8 cellular contexts compared by ENCODE assay signal in the genomic region with DNA sequence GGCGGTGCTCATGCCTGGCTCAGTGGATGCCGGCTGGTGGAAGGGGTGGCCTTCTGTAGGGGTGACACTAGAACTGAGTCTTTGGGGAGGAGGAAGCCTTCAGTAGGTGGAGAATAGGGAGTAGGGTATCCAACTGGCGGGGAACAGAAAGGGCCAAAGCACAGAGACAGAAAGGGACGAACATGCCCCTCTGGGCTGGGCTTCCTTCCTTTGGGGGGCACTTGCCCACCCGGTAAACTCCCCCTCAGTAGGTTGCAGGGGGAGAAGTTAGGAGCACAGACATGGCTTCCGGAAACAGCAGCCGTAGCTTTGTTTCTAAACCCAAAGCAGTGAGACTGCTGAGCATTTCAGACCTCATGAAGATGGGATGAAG. TPM values are rescaled to one million over a fixed set of nuclear protein-coding genes. Genes with fewer than 3 reads are reported as not detected.
DNase-seq lines count a peak whose midpoint lies in the region; ATAC-seq and TF ChIP-seq lines count a peak whose summit lies in the region.

No MANE protein-coding gene starts in this region.

- DNase-seq in AG08395 (ENCODE audit: low spot score) (peak; percentile 33), LNCaP clone FGC (ENCODE audit: low read depth) (no peak), breast epithelium (ENCODE audit: low spot score in 2 of 2) (no peak), substantia nigra (lab: John Stamatoyannopoulos, UW) (peak in 1 of 49 donors; percentile 43), NCI-H128 (lab: John Stamatoyannopoulos, UW; ENCODE audit: unreplicated experiment) (no peak), NCI-H2171 (lab: John Stamatoyannopoulos, UW) (no peak)

- H3K9me3 ChIP-seq in breast epithelium (no peaks in the 10 kb centered on the region), liver (ENCODE audit: control insufficient read depth in 4 of 4, low read length in 3 of 4) (no peaks in the 10 kb centered on the region)

- no peaks in the 10 kb centered on the region for H3K4me1 ChIP-seq in breast epithelium
- peaks cover 5 to 12% (median 7%) of the 10 kb centered on the region in 4 donors for H3K4me1 ChIP-seq in liver (ENCODE audit: control insufficient read depth in 4 of 4, insufficient read depth in 4 of 4, low read length in 3 of 4)

- ATAC-seq in GM19467 (IDR thresholded peaks at IDR 0.05; ENCODE audit: unreplicated experiment), result peak; percentile 15

- WGBS in liver, result 25% methylated on average over 7 of the region's 7 CpGs

- H3K36me3 ChIP-seq in breast epithelium (no peaks in the 10 kb centered on the region), liver (ENCODE audit: control insufficient read depth in 4 of 4, insufficient read depth in 3 of 4, low read depth in 1 of 4, low read length in 3 of 4) (peaks cover 0 to 16% (median 13%) of the 10 kb centered on the region in 4 donors)

- H3K27me3 ChIP-seq in breast epithelium, result no peaks in the 10 kb centered on the region
- H3K27me3 ChIP-seq in liver (ENCODE audit: control insufficient read depth in 4 of 4, insufficient read depth in 4 of 4, low read length in 3 of 4), result no peaks in the 10 kb centered on the region

- H3K27ac ChIP-seq in breast epithelium, result peak overlapping the region; percentile 85 to 90
- peak overlapping the region; percentile 65 to 73 for H3K27ac ChIP-seq in liver (ENCODE audit: low read depth in 1 of 2, low read length in 2 of 2)
- peak overlapping the region; percentile 74 for H3K27ac ChIP-seq in substantia nigra (ENCODE audit: low read depth, low read length, poor library complexity, severe bottlenecking)

- TF ChIP-seq RAD21 in liver (IDR thresholded peaks at IDR 0.05), result no peak

- TF ChIP-seq CTCF in LNCaP clone FGC (IDR thresholded peaks at IDR 0.05; ENCODE audit: control insufficient read depth, extremely low read depth, insufficient read depth) (no peak), breast epithelium (IDR thresholded peaks at IDR 0.05) (no peak), liver (IDR thresholded peaks at IDR 0.05; ENCODE audit: low read depth, low read length, missing input control) (no peak)

- H3K9ac ChIP-seq in liver (ENCODE audit: low read depth in 1 of 2, low read length in 2 of 2), result peak overlapping the region; percentile 62 to 80

- intact Hi-C loops in breast epithelium (cut with DNase I; ENCODE audit: low total_unique reads), result no loop called here

- H3K4me3 ChIP-seq in LNCaP clone FGC (ENCODE audit: low read depth, low read length) (peak overlapping the region; percentile 82), breast epithelium (peak overlapping the region; percentile 82 to 98 (median 95)), liver (ENCODE audit: low read depth in 1 of 3, low read length in 3 of 3) (peak overlapping the region; percentile 77 to 84 (median 81))

- TF ChIP-seq POLR2A in breast epithelium (IDR thresholded peaks at IDR 0.05), result no peak

TF ChIP-seq in liver, 16 proteins besides CTCF, POLR2A, EP300 and RAD21:
- no peak for TF ChIP-seq RXRA (IDR thresholded peaks at IDR 0.05)
- TF ChIP-seq JUND (IDR thresholded peaks at IDR 0.05), result no peak
- TF ChIP-seq MAX (IDR thresholded peaks at IDR 0.05), result no peak
- no peak for TF ChIP-seq FOXA2 (IDR thresholded peaks at IDR 0.05)
- TF ChIP-seq YY1 (IDR thresholded peaks at IDR 0.05), result no peak
- TF ChIP-seq TAF1 (conservative IDR thresholded peaks at IDR 0.05), result no peak
- no peak for TF ChIP-seq HNF4A (conservative IDR thresholded peaks at IDR 0.05)
- no peak for TF ChIP-seq ZBTB33 (IDR thresholded peaks at IDR 0.05)
- no peak for TF ChIP-seq SP1 (IDR thresholded peaks at IDR 0.05)
- no peak for TF ChIP-seq EGR1 (IDR thresholded peaks at IDR 0.05; ENCODE audit: low read depth in 2 of 2)
- no peak for TF ChIP-seq NR2F2 (IDR thresholded peaks at IDR 0.05)
- TF ChIP-seq ATF3 (IDR thresholded peaks at IDR 0.05), result no peak
- TF ChIP-seq GABPA (IDR thresholded peaks at IDR 0.05 in 1 of 2, conservative IDR thresholded peaks at IDR 0.05 in 1 of 2), result no peak
- no peak for TF ChIP-seq FOXA1 (IDR thresholded peaks at IDR 0.05)

RNA-seq across cellular contexts. Expression of gene ENGASE, which starts 0.8 kb away (rescaled TPM):
- total RNA-seq in breast epithelium, result 10 to 100 TPM; 27.4 to 35.0 (median 31.5) TPM
- 10 to 100 TPM in 1 of 2 donors, 1 to 10 TPM in 1; 7.6 to 33.6 TPM for total RNA-seq in liver
- 1 to 10 TPM; 5.2 to 8.0 TPM for polyA plus RNA-seq in liver

RNA-seq across cellular contexts. Expression of gene C1QTNF1, which starts 51.5 kb away (rescaled TPM):
- total RNA-seq in breast epithelium (100 to 1,000 TPM in 1 of 3 donors, 10 to 100 TPM in 2; 54.0 to 326 (median 61.9) TPM), liver (10 to 100 TPM in 1 of 2 donors, under 1 TPM in 1; 0.56 to 54.6 TPM)
- polyA plus RNA-seq in liver, result 10 to 100 TPM in 1 of 2 donors, 1 to 10 TPM in 1; 8.3 to 23.9 TPM
